In genomic region chr1:169668000-169668596, GRCh38 we compare ENCODE assay signal across 7 cellular contexts. TPM values are rescaled to one million over a fixed set of nuclear protein-coding genes. Genes with fewer than 3 reads are reported as not detected.
"Had no signal": no experiment of that assay in that cellular context is flagged by ENCODE, and none has a peak within 500 bp of the region (broad histone marks: within the 10 kb centered on the region; RNA-seq: fewer than 3 reads in every experiment).

No MANE protein-coding gene starts in this region.

RNA-seq across cellular contexts. Expression of gene SELP, which starts 38.2 kb away (rescaled TPM):
- total RNA-seq: epithelial cell of proximal tubule, fibroblast of lung, foreskin keratinocyte, SK-MEL-5 had no signal
- polyA plus RNA-seq: fibroblast of lung, foreskin keratinocyte, hepatocyte, neural cell had no signal

RNA-seq across cellular contexts. Expression of gene SELL, which starts 43.3 kb away (rescaled TPM):
- total RNA-seq: epithelial cell of proximal tubule, foreskin keratinocyte, SK-MEL-5, vagina had no signal
- polyA plus RNA-seq: foreskin keratinocyte, neural cell had no signal
